In the genomic region with DNA sequence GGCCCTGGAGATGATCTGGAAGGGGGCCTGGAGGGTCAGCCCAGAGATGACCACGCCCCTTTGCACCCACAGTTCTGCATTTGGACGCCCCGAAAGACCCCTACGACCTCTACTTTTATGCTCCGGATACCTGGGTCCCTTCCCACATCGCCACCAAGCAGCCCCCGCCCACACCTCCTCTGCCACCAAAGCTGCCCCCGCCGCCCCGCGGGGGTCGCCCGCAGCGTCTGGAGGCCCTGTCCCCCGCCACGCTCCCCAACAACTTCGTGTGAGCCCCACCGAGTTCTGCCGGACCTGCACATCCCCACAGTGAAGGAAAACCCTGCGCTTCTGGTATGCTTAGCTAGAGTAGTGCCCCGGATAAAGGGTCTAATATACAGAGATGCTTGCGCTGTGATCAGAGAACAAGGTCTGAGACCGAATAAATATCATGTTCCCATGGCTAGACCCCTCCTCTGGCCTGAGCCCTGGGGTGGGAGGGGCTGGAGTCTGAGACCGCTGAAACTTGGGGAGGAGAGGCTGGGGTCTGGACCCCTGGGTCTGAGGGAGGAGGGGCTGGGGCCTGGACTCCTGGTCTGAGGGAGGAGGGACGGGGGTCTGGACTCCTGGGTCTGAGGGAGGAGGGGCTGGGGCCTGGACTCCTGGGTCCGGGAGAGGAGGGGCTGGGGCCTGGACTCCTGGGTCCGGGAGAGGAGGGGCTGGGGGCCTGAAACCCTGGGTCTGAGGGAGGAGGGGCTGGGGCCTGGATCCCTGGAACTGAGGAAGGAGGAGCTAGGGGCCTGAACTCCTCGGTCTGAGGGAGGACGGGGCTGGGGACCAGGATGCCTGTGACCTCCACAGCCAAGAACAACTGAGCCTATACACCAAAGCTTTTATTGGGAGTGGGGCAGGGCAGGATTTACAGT, we compare ENCODE assay signal across 1 cellular context.
TF ChIP-seq lines count a peak whose summit lies in the region.

No MANE protein-coding gene starts in this region.

TF ChIP-seq in WTC11, 78 proteins besides CTCF, POLR2A, EP300 and RAD21:
- TF ChIP-seq, protein P1, sequence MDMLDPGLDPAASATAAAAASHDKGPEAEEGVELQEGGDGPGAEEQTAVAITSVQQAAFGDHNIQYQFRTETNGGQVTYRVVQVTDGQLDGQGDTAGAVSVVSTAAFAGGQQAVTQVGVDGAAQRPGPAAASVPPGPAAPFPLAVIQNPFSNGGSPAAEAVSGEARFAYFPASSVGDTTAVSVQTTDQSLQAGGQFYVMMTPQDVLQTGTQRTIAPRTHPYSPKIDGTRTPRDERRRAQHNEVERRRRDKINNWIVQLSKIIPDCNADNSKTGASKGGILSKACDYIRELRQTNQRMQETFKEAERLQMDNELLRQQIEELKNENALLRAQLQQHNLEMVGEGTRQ (CRISPR knock-in tag; IDR thresholded peaks at IDR 0.05), result no peak
- no peak for TF ChIP-seq GTF2I (CRISPR knock-in tag; conservative IDR thresholded peaks at IDR 0.05)
- no peak; the same call in 1 of the 2 replicates for TF ChIP-seq ZNF263 (CRISPR knock-in tag; IDR thresholded peaks at IDR 0.05; ENCODE audit: low read depth)
- TF ChIP-seq SP1 (CRISPR knock-in tag; conservative IDR thresholded peaks at IDR 0.05), result no peak
- TF ChIP-seq, protein P2, sequence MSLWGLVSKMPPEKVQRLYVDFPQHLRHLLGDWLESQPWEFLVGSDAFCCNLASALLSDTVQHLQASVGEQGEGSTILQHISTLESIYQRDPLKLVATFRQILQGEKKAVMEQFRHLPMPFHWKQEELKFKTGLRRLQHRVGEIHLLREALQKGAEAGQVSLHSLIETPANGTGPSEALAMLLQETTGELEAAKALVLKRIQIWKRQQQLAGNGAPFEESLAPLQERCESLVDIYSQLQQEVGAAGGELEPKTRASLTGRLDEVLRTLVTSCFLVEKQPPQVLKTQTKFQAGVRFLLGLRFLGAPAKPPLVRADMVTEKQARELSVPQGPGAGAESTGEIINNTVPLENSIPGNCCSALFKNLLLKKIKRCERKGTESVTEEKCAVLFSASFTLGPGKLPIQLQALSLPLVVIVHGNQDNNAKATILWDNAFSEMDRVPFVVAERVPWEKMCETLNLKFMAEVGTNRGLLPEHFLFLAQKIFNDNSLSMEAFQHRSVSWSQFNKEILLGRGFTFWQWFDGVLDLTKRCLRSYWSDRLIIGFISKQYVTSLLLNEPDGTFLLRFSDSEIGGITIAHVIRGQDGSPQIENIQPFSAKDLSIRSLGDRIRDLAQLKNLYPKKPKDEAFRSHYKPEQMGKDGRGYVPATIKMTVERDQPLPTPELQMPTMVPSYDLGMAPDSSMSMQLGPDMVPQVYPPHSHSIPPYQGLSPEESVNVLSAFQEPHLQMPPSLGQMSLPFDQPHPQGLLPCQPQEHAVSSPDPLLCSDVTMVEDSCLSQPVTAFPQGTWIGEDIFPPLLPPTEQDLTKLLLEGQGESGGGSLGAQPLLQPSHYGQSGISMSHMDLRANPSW (CRISPR knock-in tag; conservative IDR thresholded peaks at IDR 0.05; ENCODE audit: low read depth), result no peak
- TF ChIP-seq CBFB (CRISPR knock-in tag; IDR thresholded peaks at IDR 0.05; ENCODE audit: low read depth), result no peak
- no peak for TF ChIP-seq NR1H2 (CRISPR knock-in tag; IDR thresholded peaks at IDR 0.05)
- no peak for TF ChIP-seq ATF1 (CRISPR knock-in tag; IDR thresholded peaks at IDR 0.05)
- no peak for TF ChIP-seq ZBTB21 (CRISPR knock-in tag; IDR thresholded peaks at IDR 0.05; ENCODE audit: borderline replicate concordance)
- TF ChIP-seq RELA (CRISPR knock-in tag; IDR thresholded peaks at IDR 0.05; ENCODE audit: borderline replicate concordance), result no peak
- TF ChIP-seq, protein P3, sequence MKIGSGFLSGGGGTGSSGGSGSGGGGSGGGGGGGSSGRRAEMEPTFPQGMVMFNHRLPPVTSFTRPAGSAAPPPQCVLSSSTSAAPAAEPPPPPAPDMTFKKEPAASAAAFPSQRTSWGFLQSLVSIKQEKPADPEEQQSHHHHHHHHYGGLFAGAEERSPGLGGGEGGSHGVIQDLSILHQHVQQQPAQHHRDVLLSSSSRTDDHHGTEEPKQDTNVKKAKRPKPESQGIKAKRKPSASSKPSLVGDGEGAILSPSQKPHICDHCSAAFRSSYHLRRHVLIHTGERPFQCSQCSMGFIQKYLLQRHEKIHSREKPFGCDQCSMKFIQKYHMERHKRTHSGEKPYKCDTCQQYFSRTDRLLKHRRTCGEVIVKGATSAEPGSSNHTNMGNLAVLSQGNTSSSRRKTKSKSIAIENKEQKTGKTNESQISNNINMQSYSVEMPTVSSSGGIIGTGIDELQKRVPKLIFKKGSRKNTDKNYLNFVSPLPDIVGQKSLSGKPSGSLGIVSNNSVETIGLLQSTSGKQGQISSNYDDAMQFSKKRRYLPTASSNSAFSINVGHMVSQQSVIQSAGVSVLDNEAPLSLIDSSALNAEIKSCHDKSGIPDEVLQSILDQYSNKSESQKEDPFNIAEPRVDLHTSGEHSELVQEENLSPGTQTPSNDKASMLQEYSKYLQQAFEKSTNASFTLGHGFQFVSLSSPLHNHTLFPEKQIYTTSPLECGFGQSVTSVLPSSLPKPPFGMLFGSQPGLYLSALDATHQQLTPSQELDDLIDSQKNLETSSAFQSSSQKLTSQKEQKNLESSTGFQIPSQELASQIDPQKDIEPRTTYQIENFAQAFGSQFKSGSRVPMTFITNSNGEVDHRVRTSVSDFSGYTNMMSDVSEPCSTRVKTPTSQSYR (CRISPR knock-in tag; IDR thresholded peaks at IDR 0.05), result no peak
- TF ChIP-seq TP53 (CRISPR knock-in tag; IDR thresholded peaks at IDR 0.05), result no peak
- no peak for TF ChIP-seq ZNF423 (CRISPR knock-in tag; IDR thresholded peaks at IDR 0.05)
